ENCODE assay signal across 24 cellular contexts in genomic region chr1:28933277-28933676, GRCh38.
A peak's percentile ranks its signal among the peaks of the same experiment; 100 is the strongest.
DNase-seq lines count a peak whose midpoint lies in the region; ATAC-seq lines count a peak whose summit lies in the region.
"Had no signal": no experiment of that assay in that cellular context is flagged by ENCODE, and none has a peak within 500 bp of the region (broad histone marks: within the 10 kb centered on the region; RNA-seq: fewer than 3 reads in every experiment).

No MANE protein-coding gene starts in this region.

- CTCF ChIA-PET in activated naive CD4-positive, alpha-beta T cell treated with anti-CD3 and anti-CD28 coated beads, Interleukin-2, amount 10 ng/mL, durations not matched to agents 7 days and 5 days (lab: Charles Lee): interaction anchor here (1.1 kb wide), 1 partner anchor 51 kb away, joined by 3 read pairs; no protein-coding TSS in a partner anchor

- no peaks in the 10 kb centered on the region for H3K27me3 Mint-ChIP-seq in activated naive CD4-positive, alpha-beta T cell treated with anti-CD3 and anti-CD28 coated beads, Interleukin-2, amount 10 ng/mL, durations not matched to agents 7 days and 5 days
- H3K27me3 Mint-ChIP-seq in effector memory CD8-positive, alpha-beta T cell: no peaks in the 10 kb centered on the region
- H3K27me3 Mint-ChIP-seq in stimulated activated memory B cell treated with anti-CD40 and anti-IgM and Interleukin-4, amounts not matched to agents 10 μg/mL and 1 μg/mL and 100 μg/mL, for 72 hours: no peaks in the 10 kb centered on the region

- H3K36me3 Mint-ChIP-seq in activated naive CD4-positive, alpha-beta T cell treated with anti-CD3 and anti-CD28 coated beads, Interleukin-2, amount 10 ng/mL, durations not matched to agents 7 days and 5 days: peaks cover 30% of the 10 kb centered on the region
- peaks cover 3% of the 10 kb centered on the region for H3K36me3 Mint-ChIP-seq in effector memory CD8-positive, alpha-beta T cell (ENCODE audit: insufficient read depth)
- peaks cover 10% of the 10 kb centered on the region for H3K36me3 Mint-ChIP-seq in stimulated activated memory B cell treated with anti-CD40 and anti-IgM and Interleukin-4, amounts not matched to agents 10 μg/mL and 1 μg/mL and 100 μg/mL, for 72 hours

- no peak overlapping the region for H3K4me3 ChIP-seq in SK-N-MC
- H3K4me3 ChIP-seq: body of pancreas, heart left ventricle, tibial nerve had no signal

- H3K4me1 Mint-ChIP-seq in activated naive CD4-positive, alpha-beta T cell treated with anti-CD3 and anti-CD28 coated beads, Interleukin-2, amount 10 ng/mL, durations not matched to agents 7 days and 5 days: peaks cover 58% of the 10 kb centered on the region
- H3K4me1 Mint-ChIP-seq in effector memory CD8-positive, alpha-beta T cell (ENCODE audit: low read depth in 2 of 2): peaks cover 43 to 56% of the 10 kb centered on the region in 2 donors
- peaks cover 45% of the 10 kb centered on the region for H3K4me1 Mint-ChIP-seq in stimulated activated memory B cell treated with anti-CD40 and anti-IgM and Interleukin-4, amounts not matched to agents 10 μg/mL and 1 μg/mL and 100 μg/mL, for 72 hours

- peaks cover 17% of the 10 kb centered on the region for H3K36me3 ChIP-seq in SK-N-MC (ENCODE audit: insufficient read depth, low read length)
- H3K36me3 ChIP-seq: heart left ventricle, tibial nerve had no signal

- H3K4me3 Mint-ChIP-seq in activated naive CD4-positive, alpha-beta T cell treated with anti-CD3 and anti-CD28 coated beads, Interleukin-2, amount 10 ng/mL, durations not matched to agents 7 days and 5 days: no peak overlapping the region
- H3K4me3 Mint-ChIP-seq in effector memory CD8-positive, alpha-beta T cell: peak overlapping the region; percentile 2 to 6
- no peak overlapping the region for H3K4me3 Mint-ChIP-seq in stimulated activated memory B cell treated with anti-CD40 and anti-IgM and Interleukin-4, amounts not matched to agents 10 μg/mL and 1 μg/mL and 100 μg/mL, for 72 hours

- ATAC-seq in effector memory CD8-positive, alpha-beta T cell (replicated peaks): peak; percentile 77
- no peak for ATAC-seq in stimulated activated memory B cell treated with anti-CD40 and anti-IgM and Interleukin-4, amounts not matched to agents 10 μg/mL and 1 μg/mL and 100 μg/mL, for 72 hours
- ATAC-seq: body of pancreas, heart left ventricle, left lobe of liver, sciatic nerve had no signal

- H3K27ac Mint-ChIP-seq in activated naive CD4-positive, alpha-beta T cell treated with anti-CD3 and anti-CD28 coated beads, Interleukin-2, amount 10 ng/mL, durations not matched to agents 7 days and 5 days: peak overlapping the region; percentile 1
- H3K27ac Mint-ChIP-seq in effector memory CD8-positive, alpha-beta T cell: peak overlapping the region; percentile 90 to 93
- peak overlapping the region; percentile 88 for H3K27ac Mint-ChIP-seq in stimulated activated memory B cell treated with anti-CD40 and anti-IgM and Interleukin-4, amounts not matched to agents 10 μg/mL and 1 μg/mL and 100 μg/mL, for 72 hours

- H3K27ac ChIP-seq in SK-N-MC: 0 out of 2 replicates have a peak overlapping the region, but pooled peaks have one; percentile 68
- H3K27ac ChIP-seq: body of pancreas, C4-2B, heart left ventricle, parathyroid adenoma, tibial nerve had no signal

- no peak for DNase-seq in activated naive CD4-positive, alpha-beta T cell treated with anti-CD3 and anti-CD28 coated beads, Interleukin-2, amount 10 ng/mL, durations not matched to agents 7 days and 5 days
- DNase-seq in activated naive CD4-positive, alpha-beta T cell treated with anti-CD3 and anti-CD28 coated beads, Interleukin-2, amount 50 U/mL, for 16 hours: no peak
- DNase-seq in SK-N-MC (ENCODE audit: low read depth, low spot score) (no peak), NCI-H526 treated with DMSO at 0.1 percent for 48 hours (lab: John Stamatoyannopoulos, UW) (no peak), HK-2 (ENCODE audit: unreplicated experiment) (no peak), NCI-H2029 treated with DMSO at 0.1 percent for 48 hours (lab: John Stamatoyannopoulos, UW) (no peak)
- DNase-seq in effector memory CD8-positive, alpha-beta T cell: no peak
- DNase-seq: activated CD4-positive, alpha-beta T cell treated with anti-CD3 and anti-CD28 coated beads, Interleukin-2, amount 50 U/mL, for 48 hours; body of pancreas; DMS 273 treated with DMSO at 0.1 percent for 48 hours; erythroblast; heart left ventricle; IMR-90; NCI-H1105; NCI-H2029; NCI-H226; NCI-H82; SK-N-SH had no signal

- peaks cover 5% of the 10 kb centered on the region for H3K9me3 Mint-ChIP-seq in activated naive CD4-positive, alpha-beta T cell treated with anti-CD3 and anti-CD28 coated beads, Interleukin-2, amount 10 ng/mL, durations not matched to agents 7 days and 5 days
- H3K9me3 Mint-ChIP-seq in effector memory CD8-positive, alpha-beta T cell: no peaks in the 10 kb centered on the region
- H3K9me3 Mint-ChIP-seq in stimulated activated memory B cell treated with anti-CD40 and anti-IgM and Interleukin-4, amounts not matched to agents 10 μg/mL and 1 μg/mL and 100 μg/mL, for 72 hours: peaks cover 2% of the 10 kb centered on the region

- H3K9me3 ChIP-seq in SK-N-MC (ENCODE audit: low read depth, low read length): 0 out of 2 replicates have a peak, but pooled peaks cover 4% of the 10 kb centered on the region
- H3K9me3 ChIP-seq: body of pancreas, heart left ventricle, SK-N-SH, tibial nerve had no signal

- H3K9ac ChIP-seq in SK-N-MC (ENCODE audit: insufficient read length): no peak overlapping the region
- H3K9ac ChIP-seq: parathyroid adenoma, SK-N-SH had no signal

Comparison
In these comparisons a context has a peak if more than half of its experiments do, and no peak if none do; other contexts are left out.
1. H3K27ac Mint-ChIP-seq: peak in every context shown above with its lines; median percentile 92 in effector memory CD8-positive, alpha-beta T cell; 88 in stimulated activated memory B cell treated with anti-CD40 and anti-IgM and Interleukin-4, amounts not matched to agents 10 μg/mL and 1 μg/mL and 100 μg/mL, for 72 hours; 1 in activated naive CD4-positive, alpha-beta T cell treated with anti-CD3 and anti-CD28 coated beads, Interleukin-2, amount 10 ng/mL, durations not matched to agents 7 days and 5 days.
2. H3K4me3 Mint-ChIP-seq: peak in effector memory CD8-positive, alpha-beta T cell (2 of 2); none in activated naive CD4-positive, alpha-beta T cell treated with anti-CD3 and anti-CD28 coated beads, Interleukin-2, amount 10 ng/mL, durations not matched to agents 7 days and 5 days (single experiment) and stimulated activated memory B cell treated with anti-CD40 and anti-IgM and Interleukin-4, amounts not matched to agents 10 μg/mL and 1 μg/mL and 100 μg/mL, for 72 hours (single experiment).